32 cellular contexts compared by ENCODE assay signal in genomic region chr2:218812096-218812815, GRCh38. TPM values are rescaled to one million over a fixed set of nuclear protein-coding genes. Genes with fewer than 3 reads are reported as not detected.
"Had no signal": no experiment of that assay in that cellular context is flagged by ENCODE, and none has a peak within 500 bp of the region (broad histone marks: within the 10 kb centered on the region; RNA-seq: fewer than 3 reads in every experiment).

No MANE protein-coding gene starts in this region.

- H3K36me3 Mint-ChIP-seq: immature natural killer cell; naive B cell; natural killer cell; neural progenitor cell; stimulated activated effector memory CD8-positive, alpha-beta T cell treated with anti-CD3 and anti-CD28 coated beads, Interleukin-12 subunit alpha, Interleukin-12 subunit beta, amount 100 ng/mL, for 72 hours had no signal

- H3K9me3 ChIP-seq: heart left ventricle, left lung, lower lobe of right lung, pancreas, psoas muscle, sigmoid colon, spleen, stomach, testis, thyroid gland, transverse colon, upper lobe of left lung, vagina had no signal

- H3K4me3 ChIP-seq: heart left ventricle, left lung, lower lobe of right lung, neural progenitor cell, pancreas, psoas muscle, sigmoid colon, spleen, stomach, testis, thyroid gland, transverse colon, upper lobe of left lung, vagina had no signal

- DNase-seq: heart left ventricle; hypothalamus; immature natural killer cell; kidney; left colon; mammary epithelial cell; mesendoderm; naive B cell; natural killer cell; nephron progenitor cell; pancreas; psoas muscle; sigmoid colon; small intestine; spleen; stimulated activated CD4-positive, alpha-beta T cell treated with anti-CD3 and anti-CD28 coated beads, Interleukin-4, amount 100 ng/mL, for 24 hours; stimulated activated naive CD4-positive, alpha-beta T cell; stomach; testis; thyroid gland; transverse colon had no signal

- H3K27ac Mint-ChIP-seq: immature natural killer cell; mesothelial cell of epicardium; naive B cell; natural killer cell; nephron progenitor cell; stimulated activated effector memory CD8-positive, alpha-beta T cell treated with anti-CD3 and anti-CD28 coated beads, Interleukin-12 subunit alpha, Interleukin-12 subunit beta, amount 100 ng/mL, for 72 hours had no signal

- H3K4me3 Mint-ChIP-seq: immature natural killer cell; mesothelial cell of epicardium; naive B cell; natural killer cell; nephron progenitor cell; neural progenitor cell; stimulated activated effector memory CD8-positive, alpha-beta T cell treated with anti-CD3 and anti-CD28 coated beads, Interleukin-12 subunit alpha, Interleukin-12 subunit beta, amount 100 ng/mL, for 72 hours had no signal

- H2AFZ ChIP-seq: neural progenitor cell had no signal

- H3K4me1 ChIP-seq: neural progenitor cell, pancreas, spleen had no signal

- H3K9ac ChIP-seq: neural progenitor cell had no signal

- H3K9me3 Mint-ChIP-seq: immature natural killer cell; mesothelial cell of epicardium; naive B cell; natural killer cell; nephron progenitor cell; neural progenitor cell; stimulated activated effector memory CD8-positive, alpha-beta T cell treated with anti-CD3 and anti-CD28 coated beads, Interleukin-12 subunit alpha, Interleukin-12 subunit beta, amount 100 ng/mL, for 72 hours had no signal

- H3K27ac ChIP-seq: heart left ventricle, left lung, lower lobe of right lung, neural progenitor cell, pancreas, sigmoid colon, spleen, stomach, testis, thyroid gland, transverse colon, vagina had no signal

- H3K4me1 Mint-ChIP-seq: immature natural killer cell; naive B cell; natural killer cell; neural progenitor cell; stimulated activated effector memory CD8-positive, alpha-beta T cell treated with anti-CD3 and anti-CD28 coated beads, Interleukin-12 subunit alpha, Interleukin-12 subunit beta, amount 100 ng/mL, for 72 hours had no signal

- ATAC-seq: heart left ventricle; left colon; natural killer cell; psoas muscle; stimulated activated effector memory CD8-positive, alpha-beta T cell treated with anti-CD3 and anti-CD28 coated beads, Interleukin-12 subunit alpha, Interleukin-12 subunit beta, amount 100 ng/mL, for 72 hours had no signal

- H3K36me3 ChIP-seq: neural progenitor cell, thyroid gland had no signal

- H3K4me2 ChIP-seq: neural progenitor cell had no signal

- H3K27me3 ChIP-seq: heart left ventricle, left lung, neural progenitor cell, pancreas, sigmoid colon, stomach, testis, thyroid gland, transverse colon, upper lobe of left lung, vagina had no signal

RNA-seq across cellular contexts. Expression of gene PRKAG3, which starts 19.3 kb away (rescaled TPM):
- total RNA-seq: heart left ventricle, kidney, left colon, left lung, liver, lower lobe of right lung, mammary epithelial cell, mononuclear cell, natural killer cell, pancreas, sigmoid colon, spleen, stomach, thyroid gland, transverse colon, upper lobe of left lung, vagina had no signal
- polyA plus RNA-seq: immature natural killer cell, mammary epithelial cell, pancreas, sigmoid colon, small intestine, spleen, stomach, urinary bladder had no signal

RNA-seq across cellular contexts. Expression of gene WNT6, which starts 47.3 kb away (rescaled TPM):
- total RNA-seq: left lung, mammary epithelial cell, mononuclear cell, natural killer cell, osteoblast had no signal
- polyA plus RNA-seq: mammary epithelial cell had no signal
